13 cellular contexts compared by ENCODE assay signal in genomic region chr5:20678814-20679298, GRCh38.
DNase-seq lines count a peak whose midpoint lies in the region; ATAC-seq and TF ChIP-seq lines count a peak whose summit lies in the region.
"Had no signal": no experiment of that assay in that cellular context is flagged by ENCODE, and none has a peak within 500 bp of the region (broad histone marks: within the 10 kb centered on the region; RNA-seq: fewer than 3 reads in every experiment).

No MANE protein-coding gene starts in this region.

- ATAC-seq in activated naive CD4-positive, alpha-beta T cell treated with anti-CD3 and anti-CD28 coated beads, Interleukin-2, amount 50 U/mL, for 72 hours: peak; percentile 43 to 58
- ATAC-seq in gastroesophageal sphincter: no peak
- ATAC-seq: left lobe of liver; sciatic nerve; stimulated activated naive B cell treated with anti-CD40 and anti-IgM and Interleukin-4, amounts not matched to agents 10 μg/mL and 1 μg/mL and 100 μg/mL, for 72 hours had no signal

- H3K9ac ChIP-seq in smooth muscle cell (ENCODE audit: low read depth): peak overlapping the region; percentile 7

- peak overlapping the region; percentile 59 for H3K27ac ChIP-seq in smooth muscle cell (ENCODE audit: low read depth)
- no peak overlapping the region for H3K27ac ChIP-seq in gastroesophageal sphincter
- H3K27ac ChIP-seq: colonic mucosa had no signal

- H3K36me3 Mint-ChIP-seq in activated naive CD4-positive, alpha-beta T cell treated with anti-CD3 and anti-CD28 coated beads, Interleukin-2, amount 50 U/mL, for 72 hours: no peaks in the 10 kb centered on the region
- H3K36me3 Mint-ChIP-seq in activated naive CD4-positive, alpha-beta T cell treated with anti-CD3 and anti-CD28 coated beads, Interleukin-2, amount 10 ng/mL, durations not matched to agents 7 days and 5 days: no peaks in the 10 kb centered on the region
- H3K36me3 Mint-ChIP-seq: stimulated activated naive B cell treated with anti-CD40 and anti-IgM and Interleukin-4, amounts not matched to agents 10 μg/mL and 1 μg/mL and 100 μg/mL, for 72 hours had no signal

- H3K4me1 Mint-ChIP-seq in activated naive CD4-positive, alpha-beta T cell treated with anti-CD3 and anti-CD28 coated beads, Interleukin-2, amount 10 ng/mL, durations not matched to agents 7 days and 5 days: no peaks in the 10 kb centered on the region
- H3K4me1 Mint-ChIP-seq: stimulated activated naive B cell treated with anti-CD40 and anti-IgM and Interleukin-4, amounts not matched to agents 10 μg/mL and 1 μg/mL and 100 μg/mL, for 72 hours had no signal

- no peak for TF ChIP-seq POLR2A in gastroesophageal sphincter (IDR thresholded peaks at IDR 0.05)

- H3F3A ChIP-seq in smooth muscle cell (ENCODE audit: low read depth): no peaks in the 10 kb centered on the region

- H3K36me3 ChIP-seq in smooth muscle cell (ENCODE audit: low read depth) (no peaks in the 10 kb centered on the region), gastroesophageal sphincter (no peaks in the 10 kb centered on the region)
- H3K36me3 ChIP-seq: colonic mucosa had no signal

- peaks cover 8 to 12% of the 10 kb centered on the region in 2 donors for H3K9me3 Mint-ChIP-seq in activated naive CD4-positive, alpha-beta T cell treated with anti-CD3 and anti-CD28 coated beads, Interleukin-2, amount 50 U/mL, for 72 hours
- H3K9me3 Mint-ChIP-seq in activated naive CD4-positive, alpha-beta T cell treated with anti-CD3 and anti-CD28 coated beads, Interleukin-2, amount 10 ng/mL, durations not matched to agents 7 days and 5 days: peaks cover 2% of the 10 kb centered on the region
- H3K9me3 Mint-ChIP-seq: stimulated activated naive B cell treated with anti-CD40 and anti-IgM and Interleukin-4, amounts not matched to agents 10 μg/mL and 1 μg/mL and 100 μg/mL, for 72 hours had no signal

- no peak for DNase-seq in activated naive CD4-positive, alpha-beta T cell treated with anti-CD3 and anti-CD28 coated beads, Interleukin-2, amount 50 U/mL, for 72 hours (ENCODE audit: low spot score in 2 of 2)
- DNase-seq in activated naive CD4-positive, alpha-beta T cell treated with anti-CD3 and anti-CD28 coated beads, Interleukin-2, amount 10 ng/mL, durations not matched to agents 7 days and 5 days: no peak
- DNase-seq in NCI-H69 (lab: John Stamatoyannopoulos, UW): peak; percentile 43
- peak; percentile 95 for DNase-seq in choroid plexus epithelial cell (ENCODE audit: low read depth)
- no peak for DNase-seq in smooth muscle cell (lab: John Stamatoyannopoulos, UW; ENCODE audit: unreplicated experiment)
- DNase-seq in KG1 (lab: John Stamatoyannopoulos, UW): no peak
- no peak for DNase-seq in NCI-H2196 treated with DMSO at 0.1 percent for 48 hours (lab: John Stamatoyannopoulos, UW; ENCODE audit: unreplicated experiment)
- DNase-seq: colonic mucosa; RPMI8226; stimulated activated naive B cell treated with anti-CD40 and anti-IgM and Interleukin-4, amounts not matched to agents 10 μg/mL and 1 μg/mL and 100 μg/mL, for 72 hours had no signal

- no peaks in the 10 kb centered on the region for H3K79me2 ChIP-seq in smooth muscle cell (ENCODE audit: low read depth)

- no peaks in the 10 kb centered on the region for H4K20me1 ChIP-seq in smooth muscle cell (ENCODE audit: low read depth)

- peak overlapping the region; percentile 36 for H2AFZ ChIP-seq in smooth muscle cell (ENCODE audit: low read depth)

- H3K27ac Mint-ChIP-seq in activated naive CD4-positive, alpha-beta T cell treated with anti-CD3 and anti-CD28 coated beads, Interleukin-2, amount 50 U/mL, for 72 hours: no peak overlapping the region
- H3K27ac Mint-ChIP-seq in activated naive CD4-positive, alpha-beta T cell treated with anti-CD3 and anti-CD28 coated beads, Interleukin-2, amount 10 ng/mL, durations not matched to agents 7 days and 5 days: no peak overlapping the region
- H3K27ac Mint-ChIP-seq: stimulated activated naive B cell treated with anti-CD40 and anti-IgM and Interleukin-4, amounts not matched to agents 10 μg/mL and 1 μg/mL and 100 μg/mL, for 72 hours had no signal

- H3K9me3 ChIP-seq in smooth muscle cell (replicated peaks; ENCODE audit: low read depth): no peaks in the 10 kb centered on the region
- H3K9me3 ChIP-seq in gastroesophageal sphincter: no peaks in the 10 kb centered on the region
- H3K9me3 ChIP-seq: colonic mucosa had no signal

- H3K4me3 ChIP-seq in choroid plexus epithelial cell (ENCODE audit: low read depth, low read length): no peak overlapping the region
- H3K4me3 ChIP-seq in smooth muscle cell: no peak overlapping the region
- no peak overlapping the region for H3K4me3 ChIP-seq in gastroesophageal sphincter
- H3K4me3 ChIP-seq: colonic mucosa had no signal

- no peak overlapping the region for H3K4me2 ChIP-seq in smooth muscle cell

- H3K27me3 Mint-ChIP-seq in activated naive CD4-positive, alpha-beta T cell treated with anti-CD3 and anti-CD28 coated beads, Interleukin-2, amount 10 ng/mL, durations not matched to agents 7 days and 5 days: no peaks in the 10 kb centered on the region
- H3K27me3 Mint-ChIP-seq: stimulated activated naive B cell treated with anti-CD40 and anti-IgM and Interleukin-4, amounts not matched to agents 10 μg/mL and 1 μg/mL and 100 μg/mL, for 72 hours had no signal

- no peak for TF ChIP-seq EP300 in gastroesophageal sphincter (IDR thresholded peaks at IDR 0.05)

- WGBS in smooth muscle cell (ENCODE audit: low lambda C conversion rate): 59% methylated on average over 1 of the region's 1 CpG
- 67 to 82% methylated on average over 1 of the region's 1 CpG for WGBS in gastroesophageal sphincter (ENCODE audit: low coverage in 1 of 2), 2 donors

- H3K4me1 ChIP-seq in smooth muscle cell (ENCODE audit: low read depth) (no peaks in the 10 kb centered on the region), gastroesophageal sphincter (no peaks in the 10 kb centered on the region)
- H3K4me1 ChIP-seq: colonic mucosa had no signal

- H3K4me3 Mint-ChIP-seq in activated naive CD4-positive, alpha-beta T cell treated with anti-CD3 and anti-CD28 coated beads, Interleukin-2, amount 10 ng/mL, durations not matched to agents 7 days and 5 days: no peak overlapping the region
- H3K4me3 Mint-ChIP-seq: stimulated activated naive B cell treated with anti-CD40 and anti-IgM and Interleukin-4, amounts not matched to agents 10 μg/mL and 1 μg/mL and 100 μg/mL, for 72 hours had no signal

- no peaks in the 10 kb centered on the region for H3K27me3 ChIP-seq in smooth muscle cell (ENCODE audit: low read depth)
- no peaks in the 10 kb centered on the region for H3K27me3 ChIP-seq in gastroesophageal sphincter
- H3K27me3 ChIP-seq: colonic mucosa had no signal

- TF ChIP-seq CTCF in choroid plexus epithelial cell (conservative IDR thresholded peaks at IDR 0.05; ENCODE audit: low read depth, low read length): no peak
- TF ChIP-seq CTCF in smooth muscle cell (IDR thresholded peaks at IDR 0.05; ENCODE audit: borderline replicate concordance, insufficient read depth, poor library complexity, severe bottlenecking): no peak
- no peak for TF ChIP-seq CTCF in gastroesophageal sphincter (IDR thresholded peaks at IDR 0.05)

- CTCF ChIA-PET in activated naive CD4-positive, alpha-beta T cell treated with anti-CD3 and anti-CD28 coated beads, Interleukin-2, amount 10 ng/mL, durations not matched to agents 7 days and 5 days (lab: Charles Lee): no interaction called here

Comparison
In these comparisons a context has a peak if more than half of its experiments do, and no peak if none do; other contexts are left out.
1. DNase-seq: peak in NCI-H69 (single experiment) and choroid plexus epithelial cell (single experiment); none in activated naive CD4-positive, alpha-beta T cell treated with anti-CD3 and anti-CD28 coated beads, Interleukin-2, amount 50 U/mL, for 72 hours (0 of 2), activated naive CD4-positive, alpha-beta T cell treated with anti-CD3 and anti-CD28 coated beads, Interleukin-2, amount 10 ng/mL, durations not matched to agents 7 days and 5 days (single experiment), smooth muscle cell (single experiment), KG1 (single experiment) and NCI-H2196 treated with DMSO at 0.1 percent for 48 hours (single experiment).